8 cellular contexts compared by ENCODE assay signal in the genomic region with DNA sequence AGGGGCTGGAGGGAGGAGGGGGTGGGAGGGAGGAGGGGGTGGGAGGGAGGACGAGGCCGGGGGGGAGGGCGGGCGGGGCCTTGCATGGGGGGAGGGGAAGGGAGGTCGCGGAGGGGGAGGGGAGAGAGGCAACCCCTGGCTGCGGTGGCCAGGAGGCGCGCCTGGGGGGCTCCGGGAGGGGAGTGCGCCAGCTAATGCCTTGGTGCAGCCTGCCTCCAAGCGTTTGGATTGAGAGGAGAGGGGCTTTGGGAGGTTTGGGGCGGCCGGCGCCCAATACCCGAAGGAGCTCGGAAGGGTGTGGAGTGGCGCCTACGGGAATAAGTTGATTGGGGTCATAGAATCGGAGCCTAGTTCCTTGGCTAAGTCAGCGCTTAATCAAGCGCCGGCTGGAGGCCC. TPM values are rescaled to one million over a fixed set of nuclear protein-coding genes. Genes with fewer than 3 reads are reported as not detected.
A peak's percentile ranks its signal among the peaks of the same experiment; 100 is the strongest.
DNase-seq lines count a peak whose midpoint lies in the region; ATAC-seq and TF ChIP-seq lines count a peak whose summit lies in the region.

No MANE protein-coding gene starts in this region.

- in situ Hi-C loops in GM13977 (cut with MboI; ENCODE audit: low pct_unique_long_range_greater_than_20kb, low sequenced_read_pairs, unreplicated experiment) = no loop called here

- peaks cover 27% of the 10 kb centered on the region for H3K36me3 Mint-ChIP-seq in activated CD4-positive, alpha-beta memory T cell treated with anti-CD3 and anti-CD28 coated beads for 36 hours
- H3K36me3 Mint-ChIP-seq in endothelial cell (ENCODE audit: low read depth, unreplicated experiment) = peaks cover 16% of the 10 kb centered on the region
- peaks cover 13% of the 10 kb centered on the region for H3K36me3 Mint-ChIP-seq in mesothelial cell of epicardium
- peaks cover 33% of the 10 kb centered on the region for H3K36me3 Mint-ChIP-seq in stimulated activated naive CD8-positive, alpha-beta T cell treated with anti-CD3 and anti-CD28 coated beads, Interleukin-15, Interleukin-2, amounts not matched to agents 100 ng/mL and 50 ng/mL, for 24 hours (ENCODE audit: low read depth)

- intact Hi-C loops in activated CD4-positive, alpha-beta memory T cell treated with anti-CD3 and anti-CD28 coated beads for 36 hours (cut with micrococcal nuclease) = loop anchor here (1.0 to 10.0 kb wide), 13 partner anchors 30 to 967 kb away; a partner anchor contains a TSS

- DNase-seq in GM13977 (ENCODE audit: low spot score) (peak; percentile 29), MG63 (peak; percentile 47), endothelial cell (ENCODE audit: low spot score) (peak; percentile 49), mesothelial cell of epicardium (ENCODE audit: low spot score in 2 of 2, unreplicated experiment in 2 of 2) (peak; percentile 44 to 72), NOMO-1 treated with DMSO at 0.1 percent for 48 hours (lab: John Stamatoyannopoulos, UW; ENCODE audit: unreplicated experiment) (no peak)
- DNase-seq in activated CD4-positive, alpha-beta memory T cell treated with anti-CD3 and anti-CD28 coated beads for 36 hours = peak; percentile 52

- CTCF ChIA-PET in activated CD4-positive, alpha-beta memory T cell treated with anti-CD3 and anti-CD28 coated beads for 36 hours (lab: Charles Lee) = interaction anchor here (0.9 to 1.5 kb wide), 5 partner anchors 59 to 310 kb away, joined by 5 to 6 read pairs (median 5); no protein-coding TSS in a partner anchor

- POLR2A ChIA-PET in activated CD4-positive, alpha-beta memory T cell treated with anti-CD3 and anti-CD28 coated beads for 36 hours (lab: Charles Lee) = interaction anchor here (0.6 to 2.8 kb wide), 5 partner anchors 12 to 975 kb away, joined by 3 to 17 read pairs (median 3); a partner anchor contains a TSS

- peaks cover 2% of the 10 kb centered on the region for H3K9me3 Mint-ChIP-seq in activated CD4-positive, alpha-beta memory T cell treated with anti-CD3 and anti-CD28 coated beads for 36 hours
- H3K9me3 Mint-ChIP-seq in endothelial cell (ENCODE audit: unreplicated experiment) = peaks cover 5% of the 10 kb centered on the region
- peaks cover 6% of the 10 kb centered on the region for H3K9me3 Mint-ChIP-seq in mesothelial cell of epicardium
- H3K9me3 Mint-ChIP-seq in stimulated activated naive CD8-positive, alpha-beta T cell treated with anti-CD3 and anti-CD28 coated beads, Interleukin-15, Interleukin-2, amounts not matched to agents 100 ng/mL and 50 ng/mL, for 24 hours = no peaks in the 10 kb centered on the region

- peak overlapping the region; percentile 91 for H3K4me3 ChIP-seq in MG63

- H3K36me3 ChIP-seq in MG63 = peaks cover 50% of the 10 kb centered on the region

- ATAC-seq in GM21360 (IDR thresholded peaks at IDR 0.05; ENCODE audit: unreplicated experiment) = no peak

- peaks cover 9% of the 10 kb centered on the region for H3K27me3 Mint-ChIP-seq in activated CD4-positive, alpha-beta memory T cell treated with anti-CD3 and anti-CD28 coated beads for 36 hours
- H3K27me3 Mint-ChIP-seq in endothelial cell (ENCODE audit: unreplicated experiment) (peaks cover 14% of the 10 kb centered on the region), mesothelial cell of epicardium (ENCODE audit: low read depth) (peaks cover 24% of the 10 kb centered on the region)
- peaks cover 16% of the 10 kb centered on the region for H3K27me3 Mint-ChIP-seq in stimulated activated naive CD8-positive, alpha-beta T cell treated with anti-CD3 and anti-CD28 coated beads, Interleukin-15, Interleukin-2, amounts not matched to agents 100 ng/mL and 50 ng/mL, for 24 hours

- TF ChIP-seq CTCF in GM13977 (IDR thresholded peaks at IDR 0.05; ENCODE audit: extremely low read depth, insufficient read depth, missing control alignments) = no peak
- no peak for TF ChIP-seq CTCF in endothelial cell (IDR thresholded peaks at IDR 0.05; ENCODE audit: unreplicated experiment)
- no peak for TF ChIP-seq CTCF in mesothelial cell of epicardium (IDR thresholded peaks at IDR 0.05; ENCODE audit: unreplicated experiment)

- peaks cover 42% of the 10 kb centered on the region for H3K4me1 Mint-ChIP-seq in activated CD4-positive, alpha-beta memory T cell treated with anti-CD3 and anti-CD28 coated beads for 36 hours (ENCODE audit: low read depth)
- H3K4me1 Mint-ChIP-seq in endothelial cell (ENCODE audit: unreplicated experiment) (peaks cover 14% of the 10 kb centered on the region), mesothelial cell of epicardium (peaks cover 34% of the 10 kb centered on the region)
- peaks cover 50% of the 10 kb centered on the region for H3K4me1 Mint-ChIP-seq in stimulated activated naive CD8-positive, alpha-beta T cell treated with anti-CD3 and anti-CD28 coated beads, Interleukin-15, Interleukin-2, amounts not matched to agents 100 ng/mL and 50 ng/mL, for 24 hours (ENCODE audit: low read depth)

- peak overlapping the region; percentile 81 for H3K4me3 Mint-ChIP-seq in activated CD4-positive, alpha-beta memory T cell treated with anti-CD3 and anti-CD28 coated beads for 36 hours
- H3K4me3 Mint-ChIP-seq in endothelial cell (ENCODE audit: unreplicated experiment) (peak overlapping the region; percentile 91), mesothelial cell of epicardium (peak overlapping the region; percentile 90)
- peak overlapping the region; percentile 86 for H3K4me3 Mint-ChIP-seq in stimulated activated naive CD8-positive, alpha-beta T cell treated with anti-CD3 and anti-CD28 coated beads, Interleukin-15, Interleukin-2, amounts not matched to agents 100 ng/mL and 50 ng/mL, for 24 hours

- peak overlapping the region; percentile 95 for H3K27ac Mint-ChIP-seq in activated CD4-positive, alpha-beta memory T cell treated with anti-CD3 and anti-CD28 coated beads for 36 hours
- H3K27ac Mint-ChIP-seq in endothelial cell (ENCODE audit: unreplicated experiment) (no peak overlapping the region), mesothelial cell of epicardium (peak overlapping the region; percentile 95)
- H3K27ac Mint-ChIP-seq in stimulated activated naive CD8-positive, alpha-beta T cell treated with anti-CD3 and anti-CD28 coated beads, Interleukin-15, Interleukin-2, amounts not matched to agents 100 ng/mL and 50 ng/mL, for 24 hours = peak overlapping the region; percentile 92

- H3K9me3 ChIP-seq in MG63 = no peaks in the 10 kb centered on the region

- no peaks in the 10 kb centered on the region for H3K27me3 ChIP-seq in MG63

RNA-seq across cellular contexts. Expression of a gene that starts 0.5 kb away (rescaled TPM):
- total RNA-seq in MG63 (2014; rRNA removed; shearing (Covaris generic); ENCODE audit: low replicate concordance) = 111 and 147 TPM in 2 replicates
- total RNA-seq in activated CD4-positive, alpha-beta memory T cell treated with anti-CD3 and anti-CD28 coated beads for 36 hours = 10 to 100 TPM; 55.5 to 60.3 TPM
- total RNA-seq in endothelial cell (ENCODE audit: unreplicated experiment) (74.7 TPM), mesothelial cell of epicardium (109 to 116 TPM (median 111 TPM) in 3 replicates)
